Comparison of ENCODE assay signal across 8 cellular contexts in genomic region chr1:32179443-32180185, GRCh38. TPM values are rescaled to one million over a fixed set of nuclear protein-coding genes. Genes with fewer than 3 reads are reported as not detected.
A peak's percentile ranks its signal among the peaks of the same experiment; 100 is the strongest.
DNase-seq lines count a peak whose midpoint lies in the region; ATAC-seq and TF ChIP-seq lines count a peak whose summit lies in the region.

Gene TXLNA (plus strand): TSS chr1:32179675. CDS start chr1:32180346, 671 bp downstream.

- H3K4me3 ChIP-seq in uterus: peak within 1 kb of the TSS; percentile 50 to 63

- H3K4me3 Mint-ChIP-seq in T-helper 17 cell: peak within 1 kb of the TSS; percentile 95

- peaks cover 32% of the 10 kb centered on the region for H3K4me1 Mint-ChIP-seq in T-helper 17 cell

- ATAC-seq in HG02870 (IDR thresholded peaks at IDR 0.05; ENCODE audit: unreplicated experiment) (peak; percentile 83), T-helper 17 cell (peak; percentile 89), left ventricle myocardium superior (peak; percentile 95)

- in situ Hi-C loops in GM13976 (cut with MboI; ENCODE audit: low sequenced_read_pairs, unreplicated experiment): no loop called here

- DNase-seq in GM13976 (ENCODE audit: low spot score) (peak; percentile 98), NCI-H1694 (lab: John Stamatoyannopoulos, UW) (peak; percentile 57), T-helper 17 cell (peak; percentile 72 to 89 (median 84)), amygdala (lab: John Stamatoyannopoulos, UW) (peak; percentile 62 to 98 (median 90)), left ventricle myocardium superior (peak; percentile 98), putamen (ENCODE audit: low spot score) (peak; percentile 94), uterus (peak; percentile 93 to 94)

- intact Hi-C loops in left ventricle myocardium superior (cut with micrococcal nuclease): no loop called here
- intact Hi-C loops in uterus (cut with DNase I; ENCODE audit: low total_unique reads): no loop called here

- H3K27me3 ChIP-seq in uterus: no peaks in the 10 kb centered on the region

- TF ChIP-seq CTCF in GM13976 (IDR thresholded peaks at IDR 0.05; ENCODE audit: borderline replicate concordance, control extremely low read depth, extremely low read depth, insufficient read depth, missing control alignments): no peak
- TF ChIP-seq CTCF in uterus (IDR thresholded peaks at IDR 0.05): peak; percentile 14 to 32 (median 24)

- peaks cover 13 to 15% of the 10 kb centered on the region in 2 donors for H3K4me1 ChIP-seq in uterus

- H3K27ac ChIP-seq in uterus: peak within 1 kb of the TSS; percentile 91 to 96

- H3K36me3 Mint-ChIP-seq in T-helper 17 cell (ENCODE audit: low read depth): peaks cover 9% of the 10 kb centered on the region

- TF ChIP-seq POLR2A in uterus (IDR thresholded peaks at IDR 0.05): peak; percentile 22 to 71

- H3K9me3 ChIP-seq in T-helper 17 cell (ENCODE audit: control insufficient read depth, low read length, poor library complexity, severe bottlenecking) (no peaks in the 10 kb centered on the region), uterus (no peaks in the 10 kb centered on the region)

- peak within 1 kb of the TSS; percentile 90 for H3K27ac Mint-ChIP-seq in T-helper 17 cell

- no peaks in the 10 kb centered on the region for H3K27me3 Mint-ChIP-seq in T-helper 17 cell

- no peaks in the 10 kb centered on the region for H3K36me3 ChIP-seq in uterus

RNA-seq across cellular contexts. Expression of gene TXLNA, which starts in this region (rescaled TPM):
- 10 to 100 TPM; 22.9 to 24.6 TPM for total RNA-seq in T-helper 17 cell
- 16.5 TPM for total RNA-seq in left ventricle myocardium superior
- total RNA-seq in uterus: 10 to 100 TPM; 14.1 to 60.1 (median 40.4) TPM

Comparison
In these comparisons a context has a peak if more than half of its experiments do, and no peak if none do; other contexts are left out.
1. Peak in every context shown above with its lines: DNase-seq, ATAC-seq, H3K4me3 ChIP-seq and H3K27ac ChIP-seq.